In the genomic region with DNA sequence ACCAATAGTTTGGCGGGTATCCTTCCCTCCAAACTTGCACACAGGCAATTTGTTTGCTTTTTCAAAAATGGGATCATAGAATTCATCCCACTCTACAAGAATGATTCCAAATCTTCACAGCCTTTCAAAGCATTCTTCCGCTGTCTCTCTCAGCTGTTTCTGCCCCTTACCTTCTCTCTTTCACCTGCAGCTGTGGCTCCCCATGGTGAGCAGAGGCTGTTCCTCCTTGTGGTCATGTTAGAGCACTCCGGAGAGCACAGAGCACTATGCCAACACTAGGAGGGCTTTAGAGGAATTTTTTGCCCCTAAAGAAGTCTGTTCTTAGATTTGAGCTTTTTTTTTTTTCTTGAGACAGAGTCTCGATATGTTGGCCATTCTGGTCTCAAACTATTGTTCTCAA, we compare ENCODE assay signal across 1 cellular context.
TF ChIP-seq lines count a peak whose summit lies in the region.

No MANE protein-coding gene starts in this region.

TF ChIP-seq in GM23338, 12 proteins besides CTCF, POLR2A, EP300 and RAD21 (continued from another document):
- TF ChIP-seq, protein P1, sequence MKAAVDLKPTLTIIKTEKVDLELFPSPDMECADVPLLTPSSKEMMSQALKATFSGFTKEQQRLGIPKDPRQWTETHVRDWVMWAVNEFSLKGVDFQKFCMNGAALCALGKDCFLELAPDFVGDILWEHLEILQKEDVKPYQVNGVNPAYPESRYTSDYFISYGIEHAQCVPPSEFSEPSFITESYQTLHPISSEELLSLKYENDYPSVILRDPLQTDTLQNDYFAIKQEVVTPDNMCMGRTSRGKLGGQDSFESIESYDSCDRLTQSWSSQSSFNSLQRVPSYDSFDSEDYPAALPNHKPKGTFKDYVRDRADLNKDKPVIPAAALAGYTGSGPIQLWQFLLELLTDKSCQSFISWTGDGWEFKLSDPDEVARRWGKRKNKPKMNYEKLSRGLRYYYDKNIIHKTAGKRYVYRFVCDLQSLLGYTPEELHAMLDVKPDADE (IDR thresholded peaks at IDR 0.05): no peak
- TF ChIP-seq ZNF114 (CRISPR knock-in tag; IDR thresholded peaks at IDR 0.05) (no peak), EZH2 (IDR thresholded peaks at IDR 0.05; ENCODE audit: low read depth, unreplicated experiment) (no peak), JUNB (IDR thresholded peaks at IDR 0.05; ENCODE audit: unreplicated experiment) (no peak), POLR2AphosphoS5 (IDR thresholded peaks at IDR 0.05; ENCODE audit: low read depth) (no peak)
- TF ChIP-seq, protein P2, sequence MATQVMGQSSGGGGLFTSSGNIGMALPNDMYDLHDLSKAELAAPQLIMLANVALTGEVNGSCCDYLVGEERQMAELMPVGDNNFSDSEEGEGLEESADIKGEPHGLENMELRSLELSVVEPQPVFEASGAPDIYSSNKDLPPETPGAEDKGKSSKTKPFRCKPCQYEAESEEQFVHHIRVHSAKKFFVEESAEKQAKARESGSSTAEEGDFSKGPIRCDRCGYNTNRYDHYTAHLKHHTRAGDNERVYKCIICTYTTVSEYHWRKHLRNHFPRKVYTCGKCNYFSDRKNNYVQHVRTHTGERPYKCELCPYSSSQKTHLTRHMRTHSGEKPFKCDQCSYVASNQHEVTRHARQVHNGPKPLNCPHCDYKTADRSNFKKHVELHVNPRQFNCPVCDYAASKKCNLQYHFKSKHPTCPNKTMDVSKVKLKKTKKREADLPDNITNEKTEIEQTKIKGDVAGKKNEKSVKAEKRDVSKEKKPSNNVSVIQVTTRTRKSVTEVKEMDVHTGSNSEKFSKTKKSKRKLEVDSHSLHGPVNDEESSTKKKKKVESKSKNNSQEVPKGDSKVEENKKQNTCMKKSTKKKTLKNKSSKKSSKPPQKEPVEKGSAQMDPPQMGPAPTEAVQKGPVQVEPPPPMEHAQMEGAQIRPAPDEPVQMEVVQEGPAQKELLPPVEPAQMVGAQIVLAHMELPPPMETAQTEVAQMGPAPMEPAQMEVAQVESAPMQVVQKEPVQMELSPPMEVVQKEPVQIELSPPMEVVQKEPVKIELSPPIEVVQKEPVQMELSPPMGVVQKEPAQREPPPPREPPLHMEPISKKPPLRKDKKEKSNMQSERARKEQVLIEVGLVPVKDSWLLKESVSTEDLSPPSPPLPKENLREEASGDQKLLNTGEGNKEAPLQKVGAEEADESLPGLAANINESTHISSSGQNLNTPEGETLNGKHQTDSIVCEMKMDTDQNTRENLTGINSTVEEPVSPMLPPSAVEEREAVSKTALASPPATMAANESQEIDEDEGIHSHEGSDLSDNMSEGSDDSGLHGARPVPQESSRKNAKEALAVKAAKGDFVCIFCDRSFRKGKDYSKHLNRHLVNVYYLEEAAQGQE (IDR thresholded peaks at IDR 0.05; ENCODE audit: unreplicated experiment): no peak
